ENCODE assay signal across 6 cellular contexts in the genomic region with DNA sequence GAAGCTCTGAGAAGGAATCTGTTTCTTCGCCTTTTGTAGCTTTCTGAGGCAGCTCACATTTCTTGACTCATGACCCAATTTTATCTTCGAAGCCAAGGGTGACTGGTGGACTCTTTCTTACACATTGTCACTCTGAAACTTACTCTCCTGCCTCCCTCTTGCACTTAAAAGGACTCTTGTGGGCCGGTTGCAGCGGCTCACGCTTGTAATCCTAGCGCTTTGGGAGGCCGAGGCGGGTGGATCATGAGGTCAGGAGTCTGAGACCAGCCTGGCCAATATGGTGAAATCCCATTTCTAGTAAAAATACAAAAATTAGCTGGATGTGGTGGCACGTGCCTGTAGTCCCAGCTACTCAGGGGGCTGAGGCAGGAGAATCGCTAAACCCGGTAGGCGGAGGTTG. TPM values are rescaled to one million over a fixed set of nuclear protein-coding genes. Genes with fewer than 3 reads are reported as not detected.
"Had no signal": no experiment of that assay in that cellular context is flagged by ENCODE, and none has a peak within 500 bp of the region (broad histone marks: within the 10 kb centered on the region; RNA-seq: fewer than 3 reads in every experiment).

No MANE protein-coding gene starts in this region.

RNA-seq across cellular contexts. Expression of a gene that starts 27.6 kb away (rescaled TPM):
- total RNA-seq: bronchial epithelial cell, cerebellum, hepatocyte, left cardiac atrium, posterior vena cava had no signal
- polyA plus RNA-seq: hepatocyte, neural cell had no signal
